2 cellular contexts compared by ENCODE assay signal in genomic region chr16:48446534-48446920, GRCh38.
TF ChIP-seq lines count a peak whose summit lies in the region.

No MANE protein-coding gene starts in this region.

TF ChIP-seq in A549, 52 proteins besides CTCF, POLR2A, EP300 and RAD21 (continued from another document):
- TF ChIP-seq ATOH8 (CRISPR knock-in tag; IDR thresholded peaks at IDR 0.05; ENCODE audit: low read depth) (no peak), CBX8 (IDR thresholded peaks at IDR 0.05) (no peak), SREBF2 (IDR thresholded peaks at IDR 0.05) (no peak), HDAC2 (IDR thresholded peaks at IDR 0.05) (no peak)
TF ChIP-seq in A549: peak in this region for 0.

TF ChIP-seq in IMR-90, 13 proteins besides CTCF, POLR2A, EP300 and RAD21 (continued from another document):
- no peak for TF ChIP-seq ELK1 (IDR thresholded peaks at IDR 0.05; ENCODE audit: borderline replicate concordance, low read depth, low read length)
- no peak for TF ChIP-seq USF2 (IDR thresholded peaks at IDR 0.05; ENCODE audit: low read depth, low read length)
- no peak for TF ChIP-seq MAZ (IDR thresholded peaks at IDR 0.05; ENCODE audit: borderline replicate concordance, low read depth, low read length)
- no peak for TF ChIP-seq SMC3 (IDR thresholded peaks at IDR 0.05; ENCODE audit: low read depth, low read length)
- no peak for TF ChIP-seq NFE2L2 (IDR thresholded peaks at IDR 0.05; ENCODE audit: low read depth, low read length)
- TF ChIP-seq RFX5 (IDR thresholded peaks at IDR 0.05; ENCODE audit: low read depth, low read length) = no peak
- TF ChIP-seq FOS (IDR thresholded peaks at IDR 0.05; ENCODE audit: low read depth, low read length) = no peak
- TF ChIP-seq MAFK (IDR thresholded peaks at IDR 0.05; ENCODE audit: low read depth, low read length) = no peak
- TF ChIP-seq RCOR1 (IDR thresholded peaks at IDR 0.05; ENCODE audit: insufficient replicate concordance, low read length) = no peak
- TF ChIP-seq CEBPB (IDR thresholded peaks at IDR 0.05; ENCODE audit: low read depth, low read length) = no peak
- TF ChIP-seq BHLHE40 (IDR thresholded peaks at IDR 0.05; ENCODE audit: low read depth, low read length) = no peak
